In genomic region chr4:163554870-163555465, GRCh38 we compare ENCODE assay signal across 8 cellular contexts.
DNase-seq lines count a peak whose midpoint lies in the region; ATAC-seq and TF ChIP-seq lines count a peak whose summit lies in the region.

No MANE protein-coding gene starts in this region.

- TF ChIP-seq CTCF in A673 (conservative IDR thresholded peaks at IDR 0.05; ENCODE audit: low read depth, low read length): peak; percentile 82
- TF ChIP-seq CTCF in fibroblast of the aortic adventitia (IDR thresholded peaks at IDR 0.05; ENCODE audit: insufficient read depth, low read length): peak; percentile 73
- peak; percentile 53 to 73 (median 55) for TF ChIP-seq CTCF in tibial nerve (IDR thresholded peaks at IDR 0.05)

- intact Hi-C loops in A673 (cut with micrococcal nuclease; ENCODE audit: unreplicated experiment): loop anchor here (1.0 to 10.0 kb wide), 8 partner anchors 122 to 1540 kb away; a partner anchor contains a TSS
- intact Hi-C loops in sciatic nerve (cut with DNase I): loop anchor here (10.0 kb wide), 1 partner anchor 1180 kb away; no protein-coding TSS in a partner anchor

- H4K20me1 ChIP-seq in GM23248 (ENCODE audit: insufficient read depth): no peaks in the 10 kb centered on the region

- H3K4me3 ChIP-seq in A673 (ENCODE audit: low read depth, low read length, poor library complexity, severe bottlenecking): no peak overlapping the region
- H3K4me3 ChIP-seq in GM23248: no peak overlapping the region
- H3K4me3 ChIP-seq in fibroblast of the aortic adventitia (ENCODE audit: low read depth, low read length): no peak overlapping the region
- H3K4me3 ChIP-seq in tibial nerve: no peak overlapping the region

- H3K27ac ChIP-seq in A673 (ENCODE audit: low read depth, low read length, poor library complexity, severe bottlenecking) (no peak overlapping the region), GM23248 (no peak overlapping the region), tibial nerve (no peak overlapping the region)

- H3K4me2 ChIP-seq in GM23248 (ENCODE audit: unreplicated experiment): no peak overlapping the region

- POLR2A ChIA-PET in A673 (lab: Charles Lee; ENCODE audit: low non-redundant PET): no interaction called here

- H3K9ac ChIP-seq in GM23248: no peak overlapping the region

- no peaks in the 10 kb centered on the region for H3K9me3 ChIP-seq in A673 (ENCODE audit: low read depth, low read length, poor library complexity, severe bottlenecking)
- no peaks in the 10 kb centered on the region for H3K9me3 ChIP-seq in GM23248 (ENCODE audit: low read depth)
- no peaks in the 10 kb centered on the region for H3K9me3 ChIP-seq in tibial nerve

- TF ChIP-seq EP300 in tibial nerve (IDR thresholded peaks at IDR 0.05): no peak

- H3K36me3 ChIP-seq in A673 (ENCODE audit: insufficient read depth, low read length, poor library complexity, severe bottlenecking): no peaks in the 10 kb centered on the region
- H3K36me3 ChIP-seq in GM23248 (ENCODE audit: low read depth): no peaks in the 10 kb centered on the region
- no peaks in the 10 kb centered on the region for H3K36me3 ChIP-seq in tibial nerve

- no peak for TF ChIP-seq POLR2A in tibial nerve (IDR thresholded peaks at IDR 0.05)

- H2AFZ ChIP-seq in GM23248: no peak overlapping the region

- 11 to 19% methylated on average over 3 of the region's 3 CpGs for WGBS in GM23248 (ENCODE audit: low coverage in 1 of 2, low lambda C conversion rate in 2 of 2, missing lambda C conversion rate in 2 of 2), 2 experiments
- 12 to 13% methylated on average over 3 of the region's 3 CpGs for WGBS in tibial nerve, 2 donors

- no TSS peak for BruUV-seq in A673 (replicated peaks; lab: Mats Ljungman, UMichigan)

- DNase-seq in A673 (ENCODE audit: low spot score) (peak; percentile 65), GM23248 (peak; percentile 54), SK-MEL-5 (ENCODE audit: low read depth, low spot score) (peak; percentile 54), fibroblast of the aortic adventitia (ENCODE audit: low read depth) (peak; percentile 51), tibial nerve (ENCODE audit: low spot score in 2 of 2) (no peak), sciatic nerve (ENCODE audit: low spot score) (no peak)
- DNase-seq in stimulated activated naive CD8-positive, alpha-beta T cell treated with anti-CD3 and anti-CD28 coated beads, Interleukin-15, Interleukin-2, amounts not matched to agents 100 U/mL and 50 U/mL, for 24 hours: no peak

- H3K9me2 ChIP-seq in GM23248 (ENCODE audit: insufficient read depth): no peaks in the 10 kb centered on the region

- H3K4me1 ChIP-seq in A673 (ENCODE audit: insufficient read depth, low read length, poor library complexity, severe bottlenecking) (peaks cover 15% of the 10 kb centered on the region), GM23248 (ENCODE audit: insufficient read depth) (no peaks in the 10 kb centered on the region), tibial nerve (peaks cover 0 to 22% (median 7%) of the 10 kb centered on the region in 4 donors)

- CTCF ChIA-PET in A673 (lab: Charles Lee): interaction anchor here (1.4 kb wide), 1 partner anchor 126 kb away, joined by 5 read pairs; no protein-coding TSS in a partner anchor

- H3K27me3 ChIP-seq in A673 (replicated peaks; ENCODE audit: insufficient read depth, low read depth, low read length, poor library complexity) (no peaks in the 10 kb centered on the region), GM23248 (replicated peaks; ENCODE audit: insufficient read depth) (no peaks in the 10 kb centered on the region), tibial nerve (no peaks in the 10 kb centered on the region)

- H3F3A ChIP-seq in GM23248 (ENCODE audit: insufficient read depth): no peaks in the 10 kb centered on the region

- ATAC-seq in GM18870 (IDR thresholded peaks at IDR 0.05; ENCODE audit: unreplicated experiment): no peak
- ATAC-seq in stimulated activated naive CD8-positive, alpha-beta T cell treated with anti-CD3 and anti-CD28 coated beads, Interleukin-15, Interleukin-2, amounts not matched to agents 100 U/mL and 50 U/mL, for 24 hours: no peak
- no peak for ATAC-seq in sciatic nerve

- in situ Hi-C loops in GM23248 (cut with MboI) (loop anchor here (10.0 kb wide), 1 partner anchor 1170 kb away; no protein-coding TSS in a partner anchor), SK-MEL-5 (cut with HindIII; ENCODE audit: low pct_unique_long_range_greater_than_20kb, low sequenced_read_pairs) (no loop called here)

- no peaks in the 10 kb centered on the region for H3K79me2 ChIP-seq in GM23248 (ENCODE audit: insufficient read depth)

Comparison
In these comparisons a context has a peak if more than half of its experiments do, and no peak if none do; other contexts are left out.
1. DNase-seq: peak in A673 (single experiment), GM23248 (single experiment), SK-MEL-5 (single experiment) and fibroblast of the aortic adventitia (single experiment); none in tibial nerve (0 of 2), stimulated activated naive CD8-positive, alpha-beta T cell treated with anti-CD3 and anti-CD28 coated beads, Interleukin-15, Interleukin-2, amounts not matched to agents 100 U/mL and 50 U/mL, for 24 hours (single experiment) and sciatic nerve (single experiment).
2. Peak in every context shown above with its lines, with median percentiles within 50 percentile points of each other: CTCF ChIP-seq.